In the genomic region with DNA sequence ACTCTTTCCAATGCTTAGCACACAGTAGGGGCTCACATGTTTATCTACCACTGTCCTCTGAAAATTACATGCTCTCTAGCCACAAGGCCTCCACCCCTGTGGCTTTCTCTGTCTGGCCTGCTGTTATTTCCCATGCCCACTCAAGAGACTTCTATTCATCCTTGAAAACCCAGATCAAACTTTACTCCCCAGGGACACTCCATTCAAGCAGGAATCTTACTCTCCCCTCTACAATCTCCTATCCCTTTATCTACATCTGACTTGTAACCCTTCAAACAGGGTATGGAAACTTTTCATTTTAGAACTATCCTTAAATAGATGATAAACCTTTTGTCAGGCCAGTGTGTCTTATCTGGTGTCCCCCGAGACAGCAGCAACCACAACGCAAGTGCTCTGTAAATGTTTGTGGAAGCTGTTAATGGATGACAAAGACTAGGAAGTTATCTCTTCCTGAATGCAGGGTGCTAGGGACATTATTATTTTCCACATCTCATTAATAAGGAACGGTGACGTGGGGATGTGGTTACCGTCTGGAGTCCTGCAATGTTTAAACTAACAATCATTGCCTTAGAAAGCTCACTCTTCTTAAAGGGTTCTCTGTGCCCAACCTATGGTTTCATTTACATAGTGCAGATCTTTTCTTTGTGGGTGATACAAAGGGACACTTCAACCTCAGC, we compare ENCODE assay signal across 21 cellular contexts.
"Had no signal": no experiment of that assay in that cellular context is flagged by ENCODE, and none has a peak within 500 bp of the region (broad histone marks: within the 10 kb centered on the region; RNA-seq: fewer than 3 reads in every experiment).

No MANE protein-coding gene starts in this region.

- H3K9me3 Mint-ChIP-seq: activated CD4-positive, alpha-beta memory T cell treated with anti-CD3 and anti-CD28 coated beads for 36 hours; activated naive CD4-positive, alpha-beta T cell treated with anti-CD3 and anti-CD28 coated beads, Interleukin-2, amount 50 U/mL, for 72 hours; activated T-helper 1 cell treated with anti-CD3 and anti-CD28 coated beads, Interleukin-12 subunit alpha, Interleukin-12 subunit beta, Interleukin-2, Interleukin-4 antibody, amounts not matched to agents 30 ng/mL and 10 ng/mL and 1 ng/mL, durations not matched to agents 14 hours and 24 hours and 36 hours; natural killer cell; WTC11 had no signal

- H3K27me3 Mint-ChIP-seq: activated CD4-positive, alpha-beta memory T cell treated with anti-CD3 and anti-CD28 coated beads for 36 hours; memory B cell had no signal

- FAIRE-seq: astrocyte, pancreas had no signal

- H3K4me3 Mint-ChIP-seq: activated CD4-positive, alpha-beta memory T cell treated with anti-CD3 and anti-CD28 coated beads for 36 hours; activated CD4-positive, alpha-beta T cell treated with anti-CD3 and anti-CD28 coated beads for 36 hours; activated T-helper 1 cell treated with anti-CD3 and anti-CD28 coated beads, Interleukin-12 subunit alpha, Interleukin-12 subunit beta, Interleukin-2, Interleukin-4 antibody, amounts not matched to agents 30 ng/mL and 10 ng/mL and 1 ng/mL, durations not matched to agents 14 hours and 24 hours and 36 hours; memory B cell; natural killer cell; stimulated activated effector memory CD8-positive, alpha-beta T cell treated with anti-CD3 and anti-CD28 coated beads, Interleukin-12 subunit alpha, Interleukin-12 subunit beta, amount 100 ng/mL, for 72 hours; WTC11 had no signal

- H3K27ac Mint-ChIP-seq: activated CD4-positive, alpha-beta memory T cell treated with anti-CD3 and anti-CD28 coated beads for 36 hours; activated CD4-positive, alpha-beta T cell treated with anti-CD3 and anti-CD28 coated beads for 36 hours; activated naive CD4-positive, alpha-beta T cell treated with anti-CD3 and anti-CD28 coated beads, Interleukin-2, amount 50 U/mL, for 72 hours; activated T-helper 1 cell treated with anti-CD3 and anti-CD28 coated beads, Interleukin-12 subunit alpha, Interleukin-12 subunit beta, Interleukin-2, Interleukin-4 antibody, amounts not matched to agents 30 ng/mL and 10 ng/mL and 1 ng/mL, durations not matched to agents 14 hours and 24 hours and 36 hours; memory B cell; natural killer cell; stimulated activated effector memory CD8-positive, alpha-beta T cell treated with anti-CD3 and anti-CD28 coated beads, Interleukin-12 subunit alpha, Interleukin-12 subunit beta, amount 100 ng/mL, for 72 hours; WTC11 had no signal

- ATAC-seq: activated CD4-positive, alpha-beta T cell treated with anti-CD3 and anti-CD28 coated beads for 36 hours; activated naive CD4-positive, alpha-beta T cell treated with anti-CD3 and anti-CD28 coated beads, Interleukin-2, amount 50 U/mL, for 72 hours; esophagus mucosa; heart right ventricle; natural killer cell; pancreas; stimulated activated effector memory CD8-positive, alpha-beta T cell treated with anti-CD3 and anti-CD28 coated beads, Interleukin-12 subunit alpha, Interleukin-12 subunit beta, amount 100 ng/mL, for 72 hours; WTC11 had no signal

- H3K4me1 Mint-ChIP-seq: activated CD4-positive, alpha-beta T cell treated with anti-CD3 and anti-CD28 coated beads for 36 hours; memory B cell; natural killer cell; stimulated activated effector memory CD8-positive, alpha-beta T cell treated with anti-CD3 and anti-CD28 coated beads, Interleukin-12 subunit alpha, Interleukin-12 subunit beta, amount 100 ng/mL, for 72 hours had no signal

- DNase-seq: activated CD4-positive, alpha-beta memory T cell treated with anti-CD3 and anti-CD28 coated beads for 36 hours; activated CD4-positive, alpha-beta T cell treated with anti-CD3 and anti-CD28 coated beads for 36 hours; activated gamma-delta T cell treated with Interleukin-2 at 50 U/mL for 16 hours; activated T-cell treated with anti-CD3 and anti-CD28 coated beads for 4 hours; adrenal gland; cortex of kidney; heart right ventricle; left ventricle myocardium inferior; natural killer cell; pancreas; sigmoid colon; stimulated activated CD4-positive, alpha-beta T cell treated with anti-CD3 and anti-CD28 coated beads, Interleukin-4, amount 100 ng/mL, for 24 hours; stomach; trophoblast cell had no signal

- H3K36me3 Mint-ChIP-seq: activated CD4-positive, alpha-beta memory T cell treated with anti-CD3 and anti-CD28 coated beads for 36 hours; activated naive CD4-positive, alpha-beta T cell treated with anti-CD3 and anti-CD28 coated beads, Interleukin-2, amount 50 U/mL, for 72 hours; memory B cell; natural killer cell; stimulated activated effector memory CD8-positive, alpha-beta T cell treated with anti-CD3 and anti-CD28 coated beads, Interleukin-12 subunit alpha, Interleukin-12 subunit beta, amount 100 ng/mL, for 72 hours; WTC11 had no signal
